ENCODE assay signal across 26 cellular contexts in the genomic region with DNA sequence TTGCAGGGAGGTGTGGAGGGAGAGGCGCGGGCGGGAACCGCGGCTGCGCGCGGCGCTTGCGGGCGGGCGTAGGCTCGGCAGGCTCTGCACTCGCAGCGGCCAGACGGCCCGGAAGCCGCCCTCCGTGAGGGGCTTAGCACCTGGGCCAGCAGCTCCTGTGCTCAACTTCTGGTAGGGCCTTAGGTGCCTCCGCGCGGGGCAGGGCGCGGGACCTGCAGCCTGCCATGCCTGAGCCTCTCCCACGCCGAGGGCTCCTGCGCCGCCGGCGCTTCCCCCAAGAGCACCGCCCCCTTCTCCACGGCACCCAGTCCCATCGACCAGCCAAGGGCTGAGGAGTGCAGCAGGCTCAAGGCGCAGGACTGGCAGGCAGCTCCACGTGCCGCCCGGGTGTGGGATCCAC.
"Had no signal": no experiment of that assay in that cellular context is flagged by ENCODE, and none has a peak within 500 bp of the region (broad histone marks: within the 10 kb centered on the region; RNA-seq: fewer than 3 reads in every experiment).

No MANE protein-coding gene starts in this region.

- H3K9me3 Mint-ChIP-seq: type B pancreatic cell had no signal

- H3K4me3 Mint-ChIP-seq: effector memory CD8-positive, alpha-beta T cell; naive thymus-derived CD8-positive, alpha-beta T cell; neural crest cell; stimulated activated naive B cell treated with anti-CD40 and anti-IgM and Interleukin-4, amounts not matched to agents 10 μg/mL and 1 μg/mL and 100 μg/mL, for 72 hours; type B pancreatic cell had no signal

- H3K27me3 ChIP-seq: esophagus squamous epithelium, heart right ventricle, stomach, tibial artery had no signal

- H3K36me3 ChIP-seq: esophagus squamous epithelium, heart right ventricle, lower lobe of right lung, stomach, tibial artery had no signal

- H3K27ac ChIP-seq: esophagus squamous epithelium, heart right ventricle, lower lobe of right lung, parathyroid adenoma, stomach, tibial artery had no signal

- H3K36me3 Mint-ChIP-seq: stimulated activated naive B cell treated with anti-CD40 and anti-IgM and Interleukin-4, amounts not matched to agents 10 μg/mL and 1 μg/mL and 100 μg/mL, for 72 hours; type B pancreatic cell had no signal

- DNase-seq: cortex of kidney; effector memory CD8-positive, alpha-beta T cell; erythroblast; esophagus squamous epithelium; foreskin melanocyte; glutamatergic neuron; heart right ventricle; hippocampal formation; kidney glomerular epithelial cell; left colon; left ventricle myocardium superior; lower lobe of right lung; naive thymus-derived CD8-positive, alpha-beta T cell; stimulated activated CD4-positive, alpha-beta T cell treated with anti-CD3 and anti-CD28 coated beads, Interleukin-2, amount 100 ng/mL, for 24 hours; stimulated activated CD4-positive, alpha-beta T cell treated with anti-CD3 and anti-CD28 coated beads, Interleukin-4, amount 100 ng/mL, for 24 hours; stimulated activated naive B cell treated with anti-CD40 and anti-IgM and Interleukin-4, amounts not matched to agents 10 μg/mL and 1 μg/mL and 100 μg/mL, for 72 hours; stomach; tibial artery had no signal

- H3K9me3 ChIP-seq: lower lobe of right lung, tibial artery had no signal

- H3K4me3 ChIP-seq: esophagus squamous epithelium, heart right ventricle, lower lobe of right lung, smooth muscle cell, stomach, tibial artery had no signal

- ATAC-seq: effector memory CD8-positive, alpha-beta T cell; heart right ventricle; left colon; left ventricle myocardium superior; naive thymus-derived CD8-positive, alpha-beta T cell; sciatic nerve; stimulated activated naive B cell treated with anti-CD40 and anti-IgM and Interleukin-4, amounts not matched to agents 10 μg/mL and 1 μg/mL and 100 μg/mL, for 72 hours had no signal

- H3K27ac Mint-ChIP-seq: effector memory CD8-positive, alpha-beta T cell; naive thymus-derived CD8-positive, alpha-beta T cell; progenitor cell of endocrine pancreas; stimulated activated naive B cell treated with anti-CD40 and anti-IgM and Interleukin-4, amounts not matched to agents 10 μg/mL and 1 μg/mL and 100 μg/mL, for 72 hours; type B pancreatic cell had no signal

- H3K4me1 ChIP-seq: esophagus squamous epithelium, heart right ventricle, lower lobe of right lung, parathyroid adenoma, stomach, tibial artery had no signal

- H3K27me3 Mint-ChIP-seq: effector memory CD8-positive, alpha-beta T cell; naive thymus-derived CD8-positive, alpha-beta T cell; progenitor cell of endocrine pancreas; stimulated activated naive B cell treated with anti-CD40 and anti-IgM and Interleukin-4, amounts not matched to agents 10 μg/mL and 1 μg/mL and 100 μg/mL, for 72 hours; type B pancreatic cell had no signal

- H3K9ac ChIP-seq: parathyroid adenoma had no signal

- H3K4me1 Mint-ChIP-seq: naive thymus-derived CD8-positive, alpha-beta T cell; neural crest cell; stimulated activated naive B cell treated with anti-CD40 and anti-IgM and Interleukin-4, amounts not matched to agents 10 μg/mL and 1 μg/mL and 100 μg/mL, for 72 hours had no signal

- FAIRE-seq: endometrium, islet of Langerhans had no signal
